26 cellular contexts compared by ENCODE assay signal in the genomic region with DNA sequence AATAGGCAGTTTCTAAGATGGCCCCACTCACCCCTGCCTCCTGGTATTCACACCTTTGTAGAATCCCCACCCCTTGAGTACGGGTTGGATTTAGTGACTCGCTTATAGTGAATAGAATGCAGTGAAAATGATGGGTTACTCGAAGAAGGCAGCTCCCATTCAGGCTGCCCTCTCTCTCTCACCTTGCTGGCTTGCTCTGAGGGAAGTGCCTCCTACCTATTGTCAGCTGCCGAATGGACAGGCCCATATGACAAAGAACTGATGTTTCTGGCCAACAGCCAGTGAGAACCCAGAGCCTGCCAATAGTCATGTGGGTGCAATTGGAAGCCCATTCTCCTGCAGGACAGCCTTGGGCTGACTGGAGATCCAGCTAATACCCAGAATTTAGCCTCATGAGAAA.
"Had no signal": no experiment of that assay in that cellular context is flagged by ENCODE, and none has a peak within 500 bp of the region (broad histone marks: within the 10 kb centered on the region; RNA-seq: fewer than 3 reads in every experiment).

No MANE protein-coding gene starts in this region.

- H3K27me3 ChIP-seq: body of pancreas, breast epithelium, SJCRH30 had no signal

- H3K27ac ChIP-seq: body of pancreas, breast epithelium, SJCRH30, SK-N-MC had no signal

- DNase-seq: activated CD4-positive, alpha-beta T cell treated with anti-CD3 and anti-CD28 coated beads, Interleukin-2, amount 10 ng/mL, durations not matched to agents 24 days and 14 days; activated CD4-positive, alpha-beta T cell treated with anti-CD3 and anti-CD28 coated beads, Interleukin-2, amount 50 U/mL, for 4 hours; activated CD8-positive, alpha-beta T cell treated with anti-CD3 and anti-CD28 coated beads, Interleukin-2, amount 10 ng/mL, durations not matched to agents 7 days and 5 days; activated gamma-delta T cell; activated naive CD4-positive, alpha-beta T cell treated with Interleukin-2 at 50 U/mL for 16 hours; activated naive CD8-positive, alpha-beta T cell treated with anti-CD3 and anti-CD28 coated beads, Interleukin-2, amount 10 ng/mL, durations not matched to agents 7 days and 5 days; activated T-cell treated with anti-CD3 and anti-CD28 coated beads, Interleukin-2, amount 50 U/mL, for 24 hours; amygdala; Kasumi-1; KG1; MM.1S; MV-4-11; NCI-H1092; NCI-H1417 treated with DMSO at 0.1 percent for 48 hours; NCI-H187 treated with DMSO at 0.1 percent for 48 hours; NCI-H2081; NCI-H345; NCI-H526; NCI-H774; SHP77; SJCRH30 had no signal

- FAIRE-seq: astrocyte, TTC549 had no signal

- H3K9me3 ChIP-seq: body of pancreas, SJCRH30 had no signal

- H3K36me3 ChIP-seq: breast epithelium, SJCRH30 had no signal

- H3K4me1 ChIP-seq: breast epithelium, SJCRH30 had no signal

- H3K4me3 ChIP-seq: body of pancreas, breast epithelium, SJCRH30, SK-N-MC had no signal
